Comparison of ENCODE assay signal across 8 cellular contexts in genomic region chr2:89208144-89208932, GRCh38.
A peak's percentile ranks its signal among the peaks of the same experiment; 100 is the strongest.
DNase-seq lines count a peak whose midpoint lies in the region; ATAC-seq and TF ChIP-seq lines count a peak whose summit lies in the region.
"Not testable (repeated sequence)": the region's sequence is repeated elsewhere in the genome, so short reads cannot be mapped to it uniquely, and the experiment has no call there.

No MANE protein-coding gene starts in this region.

- H2BK20ac ChIP-seq in IMR-90 (ENCODE audit: low read depth, low read length): not testable (repeated sequence)

- H3K56ac ChIP-seq in IMR-90 (ENCODE audit: extremely low read depth, insufficient read depth, low read length): not testable (repeated sequence)

- POLR2A ChIA-PET in IMR-90 (lab: Charles Lee; ENCODE audit: unreplicated experiment); RWPE1 (lab: Yijun Ruan, JAX; ENCODE audit: low non-redundant PET): not testable (repeated sequence)

- DNase-seq in AG08395 (ENCODE audit: low spot score): peak; percentile 49
- peak; percentile 62 for DNase-seq in GM03348 (ENCODE audit: low spot score)
- peak; percentile 63 for DNase-seq in IMR-90
- DNase-seq in RWPE1 (ENCODE audit: low spot score): peak; percentile 0
- DNase-seq in astrocyte of the spinal cord (ENCODE audit: low read depth, low spot score): peak; percentile 48
- peak; percentile 95 for DNase-seq in fibroblast of mammary gland (ENCODE audit: low read depth)
- not testable (repeated sequence) for DNase-seq in left lung
- DNase-seq in pulmonary artery endothelial cell (ENCODE audit: low read depth, low spot score): peak; percentile 2

- in situ Hi-C loops in IMR-90 (cut with MboI; ENCODE audit: low sequenced_read_pairs); astrocyte of the spinal cord (cut with HindIII; ENCODE audit: low sequenced_read_pairs): not testable (repeated sequence)

- not testable (repeated sequence) for H3K27me3 ChIP-seq in IMR-90 (ENCODE audit: control insufficient read depth, insufficient read depth, low read length); left lung

- not testable (repeated sequence) for H3K14ac ChIP-seq in IMR-90 (replicated peaks; ENCODE audit: low read depth, low read length)

- H3K4me3 ChIP-seq in IMR-90 (ENCODE audit: insufficient read depth, low read depth, low read length); astrocyte of the spinal cord (ENCODE audit: low read depth, low read length); fibroblast of mammary gland (ENCODE audit: control insufficient read depth, low read depth, low read length); left lung: not testable (repeated sequence)

- not testable (repeated sequence) for H2AK9ac ChIP-seq in IMR-90 (replicated peaks; ENCODE audit: low read depth, low read length, poor library complexity)

- H3K18ac ChIP-seq in IMR-90 (ENCODE audit: low read depth, low read length): not testable (repeated sequence)

- H3K79me1 ChIP-seq in IMR-90 (ENCODE audit: low read depth in 1 of 2, low read length in 2 of 2): not testable (repeated sequence)

- not testable (repeated sequence) for BruUV-seq in IMR-90 (replicated peaks; lab: Mats Ljungman, UMichigan)

- H3K23ac ChIP-seq in IMR-90 (ENCODE audit: low read depth, low read length): not testable (repeated sequence)

- dilution Hi-C loops in IMR-90 (cut with HindIII; ENCODE audit: low sequenced_read_pairs, unreplicated experiment): not testable (repeated sequence)

- not testable (repeated sequence) for H2BK15ac ChIP-seq in IMR-90 (ENCODE audit: low read depth, low read length)

- not testable (repeated sequence) for TF ChIP-seq RAD21 in IMR-90 (IDR thresholded peaks at IDR 0.05; ENCODE audit: low read length)

- not testable (repeated sequence) for H4K20me1 ChIP-seq in IMR-90 (ENCODE audit: insufficient read depth, low read length)

- H2BK120ac ChIP-seq in IMR-90 (ENCODE audit: low read depth, low read length): not testable (repeated sequence)

- not testable (repeated sequence) for H2BK5ac ChIP-seq in IMR-90 (ENCODE audit: low read depth, low read length, poor library complexity, severe bottlenecking)

- H2AFZ ChIP-seq in IMR-90 (replicated peaks; ENCODE audit: low read length, poor library complexity): not testable (repeated sequence)

- intact Hi-C loops in IMR-90 (cut with micrococcal nuclease); left lung (cut with DNase I): not testable (repeated sequence)

- ATAC-seq in IMR-90 (ENCODE audit: low read depth): peak; percentile 64
- ATAC-seq in left lung: peak; percentile 75

- H3K27ac ChIP-seq in IMR-90 (ENCODE audit: insufficient read depth, low read length); RWPE1; left lung: not testable (repeated sequence)

- not testable (repeated sequence) for H3K4me2 ChIP-seq in IMR-90 (ENCODE audit: low read depth, low read length)

- H3K4ac ChIP-seq in IMR-90 (ENCODE audit: low read depth, low read length): not testable (repeated sequence)

- H3K4me1 ChIP-seq in IMR-90 (ENCODE audit: control insufficient read depth, insufficient read depth, low read length); left lung: not testable (repeated sequence)

- H4K5ac ChIP-seq in IMR-90 (ENCODE audit: low read depth, low read length): not testable (repeated sequence)

- TF ChIP-seq POLR2A in IMR-90 (IDR thresholded peaks at IDR 0.05; ENCODE audit: low read depth, low read length): not testable (repeated sequence)

- H4K8ac ChIP-seq in IMR-90 (ENCODE audit: low read depth in 2 of 2, low read length in 2 of 2): not testable (repeated sequence)

- not testable (repeated sequence) for H3K9ac ChIP-seq in IMR-90 (ENCODE audit: low read depth, low read length)

- CTCF ChIA-PET in IMR-90 (lab: Yijun Ruan, JAX): not testable (repeated sequence)
- CTCF ChIA-PET in RWPE1 (lab: Yijun Ruan, JAX): interaction anchor here (0.6 kb wide), 1 partner anchor 305 kb away, joined by 3 read pairs; no protein-coding TSS in a partner anchor

- H3K9me1 ChIP-seq in IMR-90 (ENCODE audit: insufficient read depth, low read length): not testable (repeated sequence)

- H2AK5ac ChIP-seq in IMR-90 (ENCODE audit: low read depth, low read length): not testable (repeated sequence)

- WGBS in IMR-90 (ENCODE audit: extremely low coverage in 2 of 2, insufficient read length in 1 of 2), 2 experiments: no CpG with 5 or more reads among the region's 9 CpGs

- not testable (repeated sequence) for H3K9me3 ChIP-seq in IMR-90 (ENCODE audit: control insufficient read depth, insufficient read depth, low read length); left lung

- not testable (repeated sequence) for H4K91ac ChIP-seq in IMR-90 (ENCODE audit: insufficient read depth, low read depth, low read length)

- H3K36me3 ChIP-seq in IMR-90 (ENCODE audit: control insufficient read depth, insufficient read depth, low read length); left lung: not testable (repeated sequence)

- TF ChIP-seq CTCF in IMR-90 (conservative IDR thresholded peaks at IDR 0.05; ENCODE audit: low read depth, low read length); RWPE1 (conservative IDR thresholded peaks at IDR 0.05; ENCODE audit: low read depth); astrocyte of the spinal cord (IDR thresholded peaks at IDR 0.05; ENCODE audit: low read depth, low read length); fibroblast of mammary gland (conservative IDR thresholded peaks at IDR 0.05; ENCODE audit: control insufficient read depth, insufficient read depth, low read depth, low read length); left lung (IDR thresholded peaks at IDR 0.05): not testable (repeated sequence)
